ENCODE assay signal across 9 cellular contexts in the genomic region with DNA sequence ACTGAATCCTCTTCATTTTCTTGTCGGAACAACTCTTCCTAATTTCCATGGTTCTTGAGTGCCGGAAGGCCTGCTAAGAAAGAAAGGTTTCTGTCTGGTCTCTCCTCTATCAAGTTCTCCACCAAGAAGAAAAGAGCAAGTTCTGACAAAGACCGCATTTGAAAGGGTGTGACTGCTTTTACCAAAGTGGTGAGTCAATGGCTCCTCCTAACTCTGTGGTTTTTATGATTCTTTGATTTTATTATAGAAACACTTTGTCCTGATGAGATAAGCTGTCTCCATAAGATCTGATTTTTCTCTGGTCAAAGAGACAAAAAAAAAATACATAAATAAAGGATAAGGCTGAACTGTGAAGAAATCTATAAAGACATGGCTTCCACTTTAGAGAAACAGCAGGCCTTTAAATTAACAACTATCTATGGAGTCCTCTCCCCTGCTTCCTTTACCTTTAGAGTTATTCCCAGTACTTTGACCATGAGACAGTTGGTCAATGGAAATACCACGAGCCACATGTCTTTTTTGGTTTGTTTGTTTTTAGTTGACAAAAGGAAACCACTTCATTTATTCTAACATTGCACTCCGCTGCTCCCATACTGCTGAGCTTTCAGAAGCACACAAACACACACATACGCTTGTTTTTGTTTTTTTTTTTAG.
DNase-seq lines count a peak whose midpoint lies in the region; TF ChIP-seq lines count a peak whose summit lies in the region.
"Had no signal": no experiment of that assay in that cellular context is flagged by ENCODE, and none has a peak within 500 bp of the region (broad histone marks: within the 10 kb centered on the region; RNA-seq: fewer than 3 reads in every experiment).

No MANE protein-coding gene starts in this region.

- H3K4me1 ChIP-seq in GM23248 (ENCODE audit: insufficient read depth) (peaks cover 5% of the 10 kb centered on the region; the same call in 1 of the 2 replicates), skeletal muscle satellite cell (ENCODE audit: control insufficient read depth, insufficient read depth, low read length) (peaks cover 14% of the 10 kb centered on the region), ascending aorta (no peaks in the 10 kb centered on the region)

- H3K9me2 ChIP-seq in GM23248 (ENCODE audit: insufficient read depth): no peaks in the 10 kb centered on the region

- no peaks in the 10 kb centered on the region for H3K9me3 ChIP-seq in GM23248 (ENCODE audit: low read depth)
- no peaks in the 10 kb centered on the region for H3K9me3 ChIP-seq in skeletal muscle satellite cell (replicated peaks; ENCODE audit: low read length)
- H3K9me3 ChIP-seq in ascending aorta: no peaks in the 10 kb centered on the region

- DNase-seq in GM23248 (peak; percentile 48), RPMI7951 (ENCODE audit: low read depth) (peak; percentile 72), epithelial cell of prostate (ENCODE audit: low read depth, low spot score) (peak; percentile 90), NCI-H1436 (lab: John Stamatoyannopoulos, UW) (no peak), ascending aorta (ENCODE audit: low spot score in 2 of 2) (no peak), GF-D8 (lab: John Stamatoyannopoulos, UW) (no peak), NOMO-1 treated with dmso at 0.1 percent for 144 hours (lab: John Stamatoyannopoulos, UW; ENCODE audit: unreplicated experiment) (no peak)
- DNase-seq: activated CD4-positive, alpha-beta T cell treated with anti-CD3 and anti-CD28 coated beads, Interleukin-2, amount 50 U/mL, for 1 hour had no signal

- intact Hi-C loops in ascending aorta (cut with DNase I): no loop called here

- H3K27me3 ChIP-seq in GM23248 (replicated peaks; ENCODE audit: insufficient read depth) (no peaks in the 10 kb centered on the region), skeletal muscle satellite cell (ENCODE audit: control insufficient read depth, insufficient read depth, low read length) (no peaks in the 10 kb centered on the region), ascending aorta (no peaks in the 10 kb centered on the region)

- in situ Hi-C loops in GM23248 (cut with MboI): no loop called here

- no peak overlapping the region for H3K27ac ChIP-seq in GM23248
- peak overlapping the region; percentile 87 for H3K27ac ChIP-seq in epithelial cell of prostate
- H3K27ac ChIP-seq in ascending aorta: no peak overlapping the region

- H2AFZ ChIP-seq in GM23248: no peak overlapping the region

- H3K4me3 ChIP-seq in GM23248: no peak overlapping the region
- no peak overlapping the region for H3K4me3 ChIP-seq in skeletal muscle satellite cell (ENCODE audit: low read length)
- no peak overlapping the region for H3K4me3 ChIP-seq in ascending aorta

- TF ChIP-seq CTCF in ascending aorta (IDR thresholded peaks at IDR 0.05): no peak

- H3K79me2 ChIP-seq in GM23248 (ENCODE audit: insufficient read depth): no peaks in the 10 kb centered on the region

- no peaks in the 10 kb centered on the region for H3F3A ChIP-seq in GM23248 (ENCODE audit: insufficient read depth)

- no peak overlapping the region for H3K4me2 ChIP-seq in GM23248 (ENCODE audit: unreplicated experiment)
- H3K4me2 ChIP-seq in skeletal muscle satellite cell (ENCODE audit: low read length): peak overlapping the region; percentile 35

- 82 to 85% methylated on average over 6 of the region's 6 CpGs for WGBS in GM23248 (ENCODE audit: low coverage in 1 of 2, low lambda C conversion rate in 2 of 2, missing lambda C conversion rate in 2 of 2), 2 experiments

- H3K36me3 ChIP-seq in GM23248 (ENCODE audit: low read depth): peaks cover 7% of the 10 kb centered on the region; the same call in 1 of the 2 replicates
- peaks cover 6% of the 10 kb centered on the region for H3K36me3 ChIP-seq in skeletal muscle satellite cell (ENCODE audit: insufficient read depth, low read length)
- H3K36me3 ChIP-seq in ascending aorta: peaks cover 5 to 12% of the 10 kb centered on the region in 2 donors

- no peak overlapping the region for H3K9ac ChIP-seq in GM23248
- H3K9ac ChIP-seq in skeletal muscle satellite cell (ENCODE audit: low read depth, low read length): no peak overlapping the region

- no peaks in the 10 kb centered on the region for H4K20me1 ChIP-seq in GM23248 (ENCODE audit: insufficient read depth)

Comparison
In these comparisons a context has a peak if more than half of its experiments do, and no peak if none do; other contexts are left out.
1. DNase-seq: peak in GM23248 (single experiment), RPMI7951 (single experiment) and epithelial cell of prostate (single experiment); none in NCI-H1436 (single experiment), ascending aorta (0 of 2), GF-D8 (single experiment) and NOMO-1 treated with dmso at 0.1 percent for 144 hours (single experiment).